17 cellular contexts compared by ENCODE assay signal in genomic region chr9:134967547-134967930, GRCh38. TPM values are rescaled to one million over a fixed set of nuclear protein-coding genes. Genes with fewer than 3 reads are reported as not detected.
DNase-seq lines count a peak whose midpoint lies in the region; ATAC-seq and TF ChIP-seq lines count a peak whose summit lies in the region.
"Had no signal": no experiment of that assay in that cellular context is flagged by ENCODE, and none has a peak within 500 bp of the region (broad histone marks: within the 10 kb centered on the region; RNA-seq: fewer than 3 reads in every experiment).

No MANE protein-coding gene starts in this region.

- CTCF ChIA-PET in Caco-2 (lab: Charles Lee), result no interaction called here

- ATAC-seq in left ventricle myocardium superior, result peak; percentile 31
- ATAC-seq in aorta (ENCODE audit: low FRiP score), result no peak
- no peak for ATAC-seq in GM21619 (IDR thresholded peaks at IDR 0.05; ENCODE audit: unreplicated experiment)

- H3K9me3 ChIP-seq in right atrium auricular region (no peaks in the 10 kb centered on the region), endodermal cell (ENCODE audit: control insufficient read depth, low read length) (no peaks in the 10 kb centered on the region), neural progenitor cell (ENCODE audit: low read depth) (no peaks in the 10 kb centered on the region), aorta (ENCODE audit: control insufficient read depth, low read length) (no peaks in the 10 kb centered on the region), Caco-2 (no peaks in the 10 kb centered on the region)

- peaks cover 10% of the 10 kb centered on the region for H3F3A ChIP-seq in neural progenitor cell (ENCODE audit: low read depth)

- no peak overlapping the region for H3K4me3 Mint-ChIP-seq in endodermal cell
- peak overlapping the region; percentile 9 for H3K4me3 Mint-ChIP-seq in neural progenitor cell
- H3K4me3 Mint-ChIP-seq in Caco-2 (ENCODE audit: unreplicated experiment), result no peak overlapping the region
- H3K4me3 Mint-ChIP-seq: activated CD4-positive, alpha-beta T cell treated with anti-CD3 and anti-CD28 coated beads, Interleukin-2, amount 10 ng/mL, durations not matched to agents 24 days and 14 days; activated T-cell treated with anti-CD3 and anti-CD28 coated beads, Interleukin-2, amount 50 U/mL, for 24 hours; central memory CD8-positive, alpha-beta T cell; memory B cell had no signal

- 81 to 85% methylated on average over 8 to 13 of the region's 13 CpGs for WGBS in endodermal cell (ENCODE audit: insufficient coverage in 1 of 2, insufficient read length in 1 of 2), 2 experiments
- 33 to 35% methylated on average over 13 of the region's 13 CpGs for WGBS in aorta, 2 donors

- H3K9me3 Mint-ChIP-seq in endodermal cell (no peaks in the 10 kb centered on the region), neural progenitor cell (no peaks in the 10 kb centered on the region), Caco-2 (ENCODE audit: unreplicated experiment) (no peaks in the 10 kb centered on the region)
- H3K9me3 Mint-ChIP-seq: activated CD4-positive, alpha-beta T cell treated with anti-CD3 and anti-CD28 coated beads, Interleukin-2, amount 10 ng/mL, durations not matched to agents 24 days and 14 days; activated T-cell treated with anti-CD3 and anti-CD28 coated beads, Interleukin-2, amount 50 U/mL, for 24 hours; central memory CD8-positive, alpha-beta T cell; memory B cell had no signal

- TF ChIP-seq CTCF in right atrium auricular region (IDR thresholded peaks at IDR 0.05) (no peak), endodermal cell (conservative IDR thresholded peaks at IDR 0.05) (no peak), neural progenitor cell (IDR thresholded peaks at IDR 0.05) (no peak), Caco-2 (IDR thresholded peaks at IDR 0.05; ENCODE audit: insufficient read depth in 1 of 2, low read depth in 1 of 2, low read length in 1 of 2, severe bottlenecking in 1 of 2, unreplicated experiment in 1 of 2) (no peak)

- no peaks in the 10 kb centered on the region for H3K4me1 Mint-ChIP-seq in endodermal cell
- peaks cover 22% of the 10 kb centered on the region for H3K4me1 Mint-ChIP-seq in neural progenitor cell
- no peaks in the 10 kb centered on the region for H3K4me1 Mint-ChIP-seq in Caco-2 (ENCODE audit: low read depth, unreplicated experiment)
- H3K4me1 Mint-ChIP-seq: activated CD4-positive, alpha-beta T cell treated with anti-CD3 and anti-CD28 coated beads, Interleukin-2, amount 10 ng/mL, durations not matched to agents 24 days and 14 days; central memory CD8-positive, alpha-beta T cell; memory B cell had no signal

- H2AFZ ChIP-seq in neural progenitor cell (replicated peaks), result no peak overlapping the region

- H3K36me3 Mint-ChIP-seq in endodermal cell (ENCODE audit: low read depth) (no peaks in the 10 kb centered on the region), neural progenitor cell (no peaks in the 10 kb centered on the region), Caco-2 (ENCODE audit: insufficient read depth, unreplicated experiment) (no peaks in the 10 kb centered on the region)
- H3K36me3 Mint-ChIP-seq: memory B cell had no signal

- H3K36me3 ChIP-seq in right atrium auricular region, result no peaks in the 10 kb centered on the region
- no peaks in the 10 kb centered on the region for H3K36me3 ChIP-seq in endodermal cell (ENCODE audit: control insufficient read depth, insufficient read depth, low read length)
- H3K36me3 ChIP-seq in neural progenitor cell, result no peaks in the 10 kb centered on the region
- H3K36me3 ChIP-seq in aorta (ENCODE audit: control insufficient read depth in 1 of 2, insufficient read depth in 2 of 2, low read length in 1 of 2), result no peaks in the 10 kb centered on the region
- no peaks in the 10 kb centered on the region for H3K36me3 ChIP-seq in Caco-2 (ENCODE audit: control insufficient read depth, insufficient read depth, low read length)

- BruUV-seq in Caco-2 (replicated peaks; lab: Mats Ljungman, UMichigan), result no TSS peak

- no peaks in the 10 kb centered on the region for H3K79me2 ChIP-seq in neural progenitor cell (ENCODE audit: low read depth)

- no peaks in the 10 kb centered on the region for H3K27me3 ChIP-seq in right atrium auricular region
- no peaks in the 10 kb centered on the region for H3K27me3 ChIP-seq in endodermal cell (ENCODE audit: control insufficient read depth, insufficient read depth, low read length, poor library complexity, severe bottlenecking)
- H3K27me3 ChIP-seq in neural progenitor cell, result no peaks in the 10 kb centered on the region
- H3K27me3 ChIP-seq in aorta (ENCODE audit: control insufficient read depth in 1 of 2, insufficient read depth in 2 of 2, low read length in 1 of 2), result no peaks in the 10 kb centered on the region
- no peaks in the 10 kb centered on the region for H3K27me3 ChIP-seq in Caco-2 (replicated peaks; ENCODE audit: control insufficient read depth, insufficient read depth, low read length)

- H3K27me3 Mint-ChIP-seq in endodermal cell (ENCODE audit: insufficient read depth) (peaks cover 5% of the 10 kb centered on the region), neural progenitor cell (ENCODE audit: insufficient read depth, low read depth) (peaks cover 3% of the 10 kb centered on the region), Caco-2 (ENCODE audit: insufficient read depth, unreplicated experiment) (peaks cover 17% of the 10 kb centered on the region)
- H3K27me3 Mint-ChIP-seq: activated CD4-positive, alpha-beta T cell treated with anti-CD3 and anti-CD28 coated beads, Interleukin-2, amount 10 ng/mL, durations not matched to agents 24 days and 14 days had no signal

- DNase-seq in left ventricle myocardium superior (no peak), right atrium auricular region (ENCODE audit: low spot score) (no peak), endodermal cell (peak; percentile 37), neural progenitor cell (ENCODE audit: low spot score) (no peak), aorta (peak; percentile 54 to 56), Caco-2 (no peak)
- no peak for DNase-seq in stimulated activated CD4-positive, alpha-beta T cell treated with anti-CD3 and anti-CD28 coated beads, Interleukin-4, amount 100 ng/mL, for 4 hours
- DNase-seq: activated CD4-positive, alpha-beta T cell treated with anti-CD3 and anti-CD28 coated beads, Interleukin-2, amount 10 ng/mL, durations not matched to agents 24 days and 14 days; activated T-cell treated with anti-CD3 and anti-CD28 coated beads, Interleukin-2, amount 50 U/mL, for 24 hours; foreskin melanocyte; KBM-7; SHP77 treated with DMSO at 0.1 percent for 48 hours had no signal

- H3K4me2 ChIP-seq in neural progenitor cell, result peak overlapping the region; percentile 41

- H3K9ac ChIP-seq in endodermal cell (ENCODE audit: extremely low read depth, low read length, poor library complexity, severe bottlenecking), result no peak overlapping the region
- no peak overlapping the region for H3K9ac ChIP-seq in neural progenitor cell

- H3K27ac ChIP-seq in right atrium auricular region, result no peak overlapping the region
- H3K27ac ChIP-seq in endodermal cell (ENCODE audit: low read depth, low read length), result no peak overlapping the region
- H3K27ac ChIP-seq in neural progenitor cell, result no peak overlapping the region
- H3K27ac ChIP-seq in aorta (ENCODE audit: low read depth in 1 of 2, low read length in 2 of 2), result no peak overlapping the region
- H3K27ac ChIP-seq: HL-60 had no signal

- H3K4me1 ChIP-seq in right atrium auricular region (no peaks in the 10 kb centered on the region), endodermal cell (ENCODE audit: control insufficient read depth, insufficient read depth, low read length) (no peaks in the 10 kb centered on the region), neural progenitor cell (peaks cover 14% of the 10 kb centered on the region), aorta (ENCODE audit: control insufficient read depth in 1 of 2, insufficient read depth in 2 of 2, low read length in 2 of 2) (no peaks in the 10 kb centered on the region), Caco-2 (no peaks in the 10 kb centered on the region)

- H3K4me3 ChIP-seq in right atrium auricular region, result no peak overlapping the region
- no peak overlapping the region for H3K4me3 ChIP-seq in endodermal cell (ENCODE audit: low read length)
- no peak overlapping the region for H3K4me3 ChIP-seq in neural progenitor cell
- H3K4me3 ChIP-seq in aorta (ENCODE audit: low read length in 2 of 2), result no peak overlapping the region
- no peak overlapping the region for H3K4me3 ChIP-seq in Caco-2 (ENCODE audit: low read depth, low read length)

- H4K20me1 ChIP-seq in neural progenitor cell (ENCODE audit: low read depth), result no peaks in the 10 kb centered on the region

- intact Hi-C loops in left ventricle myocardium superior (cut with micrococcal nuclease) (no loop called here), aorta (cut with DNase I) (no loop called here), Caco-2 (cut with micrococcal nuclease; ENCODE audit: unreplicated experiment) (no loop called here)

- POLR2A ChIA-PET in Caco-2 (lab: Charles Lee), result no interaction called here

- H3K27ac Mint-ChIP-seq in endodermal cell, result no peak overlapping the region
- peak overlapping the region; percentile 72 for H3K27ac Mint-ChIP-seq in neural progenitor cell
- no peak overlapping the region for H3K27ac Mint-ChIP-seq in Caco-2 (ENCODE audit: unreplicated experiment)
- H3K27ac Mint-ChIP-seq: activated CD4-positive, alpha-beta T cell treated with anti-CD3 and anti-CD28 coated beads, Interleukin-2, amount 10 ng/mL, durations not matched to agents 24 days and 14 days; activated T-cell treated with anti-CD3 and anti-CD28 coated beads, Interleukin-2, amount 50 U/mL, for 24 hours; memory B cell had no signal

RNA-seq across cellular contexts. Expression of gene FCN1, which starts 49.8 kb away (rescaled TPM):
- total RNA-seq in left ventricle myocardium superior, result 5.7 TPM
- 1 to 10 TPM in 1 of 2 donors, under 1 TPM in 1; 0.63 to 2.1 TPM for total RNA-seq in right atrium auricular region
- not detected for total RNA-seq in endodermal cell
- polyA plus RNA-seq in endodermal cell (2013, experiment 1 of 2), result not detected
- polyA plus RNA-seq in endodermal cell (2013, experiment 2 of 2), result not detected
- not detected in 2 replicates for total RNA-seq in neural progenitor cell (ENCODE audit: low replicate concordance)
- total RNA-seq in aorta, result 10 to 100 TPM; 10.0 to 14.4 TPM
- polyA plus RNA-seq in aorta, result 1 to 10 TPM in 1 of 2 donors, under 1 TPM in 1; 0.97 to 2.0 TPM
- not detected in 2 replicates for total RNA-seq in Caco-2 (2022)
- total RNA-seq: activated CD4-positive, alpha-beta T cell treated with anti-CD3 and anti-CD28 coated beads, Interleukin-2, amount 10 ng/mL, durations not matched to agents 24 days and 14 days; osteocyte had no signal

Comparison
In these comparisons a context has a peak if more than half of its experiments do, and no peak if none do; other contexts are left out.
1. DNase-seq: peak in endodermal cell (single experiment) and aorta (2 of 2); none in left ventricle myocardium superior (single experiment), right atrium auricular region (single experiment), neural progenitor cell (single experiment), Caco-2 (0 of 2) and stimulated activated CD4-positive, alpha-beta T cell treated with anti-CD3 and anti-CD28 coated beads, Interleukin-4, amount 100 ng/mL, for 4 hours (0 of 2).